In genomic region chr7:123647106-123647730, GRCh38 we compare ENCODE assay signal across 26 cellular contexts. TPM values are rescaled to one million over a fixed set of nuclear protein-coding genes. Genes with fewer than 3 reads are reported as not detected.
DNase-seq lines count a peak whose midpoint lies in the region; ATAC-seq and TF ChIP-seq lines count a peak whose summit lies in the region.
"Had no signal": no experiment of that assay in that cellular context is flagged by ENCODE, and none has a peak within 500 bp of the region (broad histone marks: within the 10 kb centered on the region; RNA-seq: fewer than 3 reads in every experiment).

No MANE protein-coding gene starts in this region.

- H3K27ac ChIP-seq in GM23338 (ENCODE audit: low read depth) (no peak overlapping the region), psoas muscle (peak overlapping the region; percentile 89), brain microvascular endothelial cell (no peak overlapping the region)
- H3K27ac ChIP-seq: cardiac muscle cell, KMS-11, right lobe of liver, RWPE1 had no signal

- H3K4me2 ChIP-seq in GM23338: no peak overlapping the region
- H3K4me2 ChIP-seq: KMS-11 had no signal

- no peaks in the 10 kb centered on the region for H3K36me3 Mint-ChIP-seq in GM23338 (ENCODE audit: low read depth)
- H3K36me3 Mint-ChIP-seq: activated naive CD4-positive, alpha-beta T cell treated with anti-CD3 and anti-CD28 coated beads, Interleukin-2, amount 10 ng/mL, durations not matched to agents 7 days and 5 days; CD4-positive, CD25-positive, alpha-beta regulatory T cell had no signal

- peak overlapping the region; percentile 26 for H2AFZ ChIP-seq in GM23338

- no peaks in the 10 kb centered on the region for H3K9me2 ChIP-seq in GM23338 (ENCODE audit: insufficient read depth)

- H3K79me2 ChIP-seq in GM23338 (replicated peaks; ENCODE audit: insufficient read depth): no peaks in the 10 kb centered on the region

- no peaks in the 10 kb centered on the region for H3K9me3 ChIP-seq in psoas muscle
- H3K9me3 ChIP-seq: right lobe of liver had no signal

- H3K36me3 ChIP-seq in GM23338 (ENCODE audit: insufficient read depth): no peaks in the 10 kb centered on the region
- no peaks in the 10 kb centered on the region for H3K36me3 ChIP-seq in psoas muscle (ENCODE audit: insufficient read depth in 1 of 2, low read depth in 1 of 2)
- H3K36me3 ChIP-seq in brain microvascular endothelial cell (replicated peaks): no peaks in the 10 kb centered on the region
- H3K36me3 ChIP-seq: cardiac muscle cell, right lobe of liver had no signal

- ATAC-seq in GM23338 (no peak), psoas muscle (no peak)
- ATAC-seq: naive thymus-derived CD4-positive, alpha-beta T cell; right lobe of liver; stimulated activated naive CD8-positive, alpha-beta T cell treated with anti-CD3 and anti-CD28 coated beads, Interleukin-15, Interleukin-2, amounts not matched to agents 100 U/mL and 50 U/mL, for 24 hours had no signal

- no peaks in the 10 kb centered on the region; the same call in 2 of the 3 replicates for H3K9me3 Mint-ChIP-seq in GM23338
- H3K9me3 Mint-ChIP-seq: activated B cell treated with CpG ODN at 0.5 μM for 24 hours; activated naive CD4-positive, alpha-beta T cell treated with anti-CD3 and anti-CD28 coated beads, Interleukin-2, amount 10 ng/mL, durations not matched to agents 7 days and 5 days; activated T-helper 1 cell treated with anti-CD3 and anti-CD28 coated beads, Interleukin-12 subunit alpha, Interleukin-12 subunit beta, Interleukin-2, Interleukin-4 antibody, amounts not matched to agents 30 ng/mL and 10 ng/mL and 1 ng/mL, durations not matched to agents 14 hours and 24 hours and 36 hours; dendritic cell treated with granulocyte-macrophage colony-stimulating factor and Interleukin-4, amounts not matched to agents 40 ng/mL and 50 ng/mL, for 4 days had no signal

- DNase-seq in GM23338 (ENCODE audit: low spot score): no peak
- DNase-seq in M059J (ENCODE audit: low read depth): peak; percentile 44
- DNase-seq in fibroblast of mammary gland (ENCODE audit: low read depth): peak; percentile 28
- no peak for DNase-seq in psoas muscle
- no peak for DNase-seq in NK-92 treated with Interleukin-12 subunit alpha and Interleukin-12 subunit beta, amount 100 ng/mL, for 24 hours (lab: John Stamatoyannopoulos, UW)
- DNase-seq in brain microvascular endothelial cell: no peak
- DNase-seq in COLO829 (ENCODE audit: low spot score): no peak
- DNase-seq: activated B cell treated with CpG ODN at 0.5 μM for 24 hours; activated naive CD4-positive, alpha-beta T cell treated with anti-CD3 and anti-CD28 coated beads, Interleukin-2, amount 10 ng/mL, durations not matched to agents 7 days and 5 days; amygdala; CD4-positive, CD25-positive, alpha-beta regulatory T cell; GDM1; naive thymus-derived CD4-positive, alpha-beta T cell; NCI-H1694; right lobe of liver; stimulated activated CD4-positive, alpha-beta T cell treated with anti-CD3 and anti-CD28 coated beads, Interleukin-15, amount 100 ng/mL, for 24 hours; stimulated activated naive CD8-positive, alpha-beta T cell treated with anti-CD3 and anti-CD28 coated beads, Interleukin-15, Interleukin-2, amounts not matched to agents 100 U/mL and 50 U/mL, for 24 hours; T-helper 9 cell had no signal

- no peak overlapping the region for H3K4me3 Mint-ChIP-seq in GM23338
- H3K4me3 Mint-ChIP-seq: activated B cell treated with CpG ODN at 0.5 μM for 24 hours; activated naive CD4-positive, alpha-beta T cell treated with anti-CD3 and anti-CD28 coated beads, Interleukin-2, amount 10 ng/mL, durations not matched to agents 7 days and 5 days; activated T-helper 1 cell treated with anti-CD3 and anti-CD28 coated beads, Interleukin-12 subunit alpha, Interleukin-12 subunit beta, Interleukin-2, Interleukin-4 antibody, amounts not matched to agents 30 ng/mL and 10 ng/mL and 1 ng/mL, durations not matched to agents 14 hours and 24 hours and 36 hours; CD4-positive, CD25-positive, alpha-beta regulatory T cell; dendritic cell treated with granulocyte-macrophage colony-stimulating factor and Interleukin-4, amounts not matched to agents 40 ng/mL and 50 ng/mL, for 4 days; naive thymus-derived CD4-positive, alpha-beta T cell had no signal

- H3K4me1 Mint-ChIP-seq in GM23338: peaks cover 49% of the 10 kb centered on the region
- H3K4me1 Mint-ChIP-seq: activated B cell treated with CpG ODN at 0.5 μM for 24 hours; activated naive CD4-positive, alpha-beta T cell treated with anti-CD3 and anti-CD28 coated beads, Interleukin-2, amount 10 ng/mL, durations not matched to agents 7 days and 5 days; CD4-positive, CD25-positive, alpha-beta regulatory T cell; naive thymus-derived CD4-positive, alpha-beta T cell had no signal

- H3K27me3 ChIP-seq in GM23338 (ENCODE audit: insufficient read depth) (no peaks in the 10 kb centered on the region), psoas muscle (ENCODE audit: insufficient read depth in 3 of 3, low read length in 2 of 3) (no peaks in the 10 kb centered on the region), brain microvascular endothelial cell (replicated peaks) (no peaks in the 10 kb centered on the region)
- H3K27me3 ChIP-seq: cardiac muscle cell, right lobe of liver had no signal

- intact Hi-C loops in psoas muscle (cut with DNase I): no loop called here

- 76 to 82% (median 79%) methylated on average over 7 of the region's 7 CpGs for WGBS in psoas muscle, 3 donors

- in situ Hi-C loops in brain microvascular endothelial cell (cut with HindIII; ENCODE audit: low pct_ligation_motif_present, low sequenced_read_pairs): loop anchor here (25.0 kb wide), 1 partner anchor 215 kb away; no protein-coding TSS in a partner anchor

- H3K27me3 Mint-ChIP-seq in GM23338 (ENCODE audit: insufficient read depth, low read depth, poor library complexity): no peaks in the 10 kb centered on the region

- H3F3A ChIP-seq in GM23338 (replicated peaks; ENCODE audit: low read depth): no peaks in the 10 kb centered on the region

- H3K4me3 ChIP-seq in GM23338 (no peak overlapping the region), fibroblast of mammary gland (ENCODE audit: control insufficient read depth, low read depth, low read length) (no peak overlapping the region), psoas muscle (peak overlapping the region; percentile 53), brain microvascular endothelial cell (ENCODE audit: low read depth, low read length) (no peak overlapping the region)
- H3K4me3 ChIP-seq: cardiac muscle cell, right lobe of liver had no signal

- H4K20me1 ChIP-seq in GM23338 (replicated peaks; ENCODE audit: insufficient read depth): no peaks in the 10 kb centered on the region

- TF ChIP-seq CTCF in GM23338 (conservative IDR thresholded peaks at IDR 0.05; ENCODE audit: low read depth in 2 of 2): no peak
- TF ChIP-seq CTCF in fibroblast of mammary gland (conservative IDR thresholded peaks at IDR 0.05; ENCODE audit: control insufficient read depth, insufficient read depth, low read depth, low read length): no peak
- TF ChIP-seq CTCF in psoas muscle (IDR thresholded peaks at IDR 0.05): no peak
- TF ChIP-seq CTCF in brain microvascular endothelial cell (IDR thresholded peaks at IDR 0.05; ENCODE audit: low read depth, low read length, missing control alignments): no peak

- H3K4me1 ChIP-seq in GM23338 (ENCODE audit: insufficient read depth) (peaks cover 15% of the 10 kb centered on the region; the same call in 1 of the 2 replicates), psoas muscle (peaks cover 58% of the 10 kb centered on the region)

- peak overlapping the region; percentile 53; the same call in 1 of the 2 replicates for H3K27ac Mint-ChIP-seq in GM23338
- H3K27ac Mint-ChIP-seq: activated B cell treated with CpG ODN at 0.5 μM for 24 hours; activated naive CD4-positive, alpha-beta T cell treated with anti-CD3 and anti-CD28 coated beads, Interleukin-2, amount 10 ng/mL, durations not matched to agents 7 days and 5 days; activated T-helper 1 cell treated with anti-CD3 and anti-CD28 coated beads, Interleukin-12 subunit alpha, Interleukin-12 subunit beta, Interleukin-2, Interleukin-4 antibody, amounts not matched to agents 30 ng/mL and 10 ng/mL and 1 ng/mL, durations not matched to agents 14 hours and 24 hours and 36 hours; CD4-positive, CD25-positive, alpha-beta regulatory T cell; dendritic cell treated with granulocyte-macrophage colony-stimulating factor and Interleukin-4, amounts not matched to agents 40 ng/mL and 50 ng/mL, for 4 days had no signal

TF ChIP-seq in GM23338, 12 proteins besides CTCF, POLR2A, EP300 and RAD21 (continues in another document):
- TF ChIP-seq ETS1 (IDR thresholded peaks at IDR 0.05) (no peak), STAT1 (IDR thresholded peaks at IDR 0.05; ENCODE audit: unreplicated experiment) (no peak), ZNF331 (CRISPR knock-in tag; IDR thresholded peaks at IDR 0.05; ENCODE audit: low read depth) (no peak), ZNF114 (CRISPR knock-in tag; IDR thresholded peaks at IDR 0.05) (no peak), NANOG (IDR thresholded peaks at IDR 0.05; ENCODE audit: borderline replicate concordance) (no peak), POLR2AphosphoS5 (IDR thresholded peaks at IDR 0.05; ENCODE audit: low read depth) (no peak), CREB1 (CRISPR knock-in tag; IDR thresholded peaks at IDR 0.05; ENCODE audit: low read depth) (no peak)

RNA-seq across cellular contexts. Expression of gene LMOD2, which starts 8.4 kb away (rescaled TPM):
- total RNA-seq in GM23338 (2014; rRNA removed; shearing (Covaris generic)): not detected in 2 replicates
- polyA plus RNA-seq in GM23338 (2016; fragmentation: Nextera tagmentation; extraction: Ambion mirVana): not detected in 2 replicates
- total RNA-seq in M059J (2014; rRNA removed; shearing (Covaris generic)): not detected in 2 replicates
- 1,000 to 10,000 TPM in 1 of 4 donors, 100 to 1,000 TPM in 3; 383 to 1,114 (median 640) TPM for total RNA-seq in psoas muscle
- 100 to 1,000 TPM in 2 of 3 donors, 1 to 10 TPM in 1; 6.9 to 341 (median 259) TPM for polyA plus RNA-seq in psoas muscle
- total RNA-seq: activated B cell treated with CpG ODN at 0.5 μM for 24 hours; activated T-helper 1 cell treated with anti-CD3 and anti-CD28 coated beads, Interleukin-12 subunit alpha, Interleukin-12 subunit beta, Interleukin-2, Interleukin-4 antibody, amounts not matched to agents 30 ng/mL and 10 ng/mL and 1 ng/mL, durations not matched to agents 14 hours and 24 hours and 36 hours; CD4-positive, CD25-positive, alpha-beta regulatory T cell; fibroblast of lung; mesenteric fat pad; naive thymus-derived CD4-positive, alpha-beta T cell; omental fat pad had no signal
- polyA plus RNA-seq: fibroblast of lung had no signal

RNA-seq across cellular contexts. Expression of gene ASB15, which starts 45.6 kb away (rescaled TPM):
- total RNA-seq in GM23338 (2014; rRNA removed; shearing (Covaris generic)): not detected in 2 replicates
- polyA plus RNA-seq in GM23338 (2016; fragmentation: Nextera tagmentation; extraction: Ambion mirVana) (not detected in 2 replicates), psoas muscle (10 to 100 TPM in 1 of 3 donors, 1 to 10 TPM in 1, under 1 TPM in 1; 0.12 to 15.2 (median 1.3) TPM)
- not detected in 2 replicates for total RNA-seq in M059J (2014; rRNA removed; shearing (Covaris generic))
- total RNA-seq in psoas muscle: 10 to 100 TPM in 3 of 4 donors, 1 to 10 TPM in 1; 8.2 to 23.6 (median 11.5) TPM
- total RNA-seq: activated B cell treated with CpG ODN at 0.5 μM for 24 hours; activated T-helper 1 cell treated with anti-CD3 and anti-CD28 coated beads, Interleukin-12 subunit alpha, Interleukin-12 subunit beta, Interleukin-2, Interleukin-4 antibody, amounts not matched to agents 30 ng/mL and 10 ng/mL and 1 ng/mL, durations not matched to agents 14 hours and 24 hours and 36 hours; cardiac muscle cell; CD4-positive, CD25-positive, alpha-beta regulatory T cell; fibroblast of lung; mesenteric fat pad; naive thymus-derived CD4-positive, alpha-beta T cell; omental fat pad; right lobe of liver had no signal
- polyA plus RNA-seq: cardiac muscle cell, fibroblast of lung had no signal

Comparison
In these comparisons a context has a peak if more than half of its experiments do, and no peak if none do; other contexts are left out.
1. DNase-seq: peak in M059J (single experiment) and fibroblast of mammary gland (single experiment); none in GM23338 (single experiment), psoas muscle (0 of 2), NK-92 treated with Interleukin-12 subunit alpha and Interleukin-12 subunit beta, amount 100 ng/mL, for 24 hours (single experiment), brain microvascular endothelial cell (single experiment) and COLO829 (single experiment).
2. RNA of gene LMOD2, which starts 8.4 kb away (total RNA-seq): 383 to 1,114 TPM in psoas muscle; not detected in GM23338 and not detected in M059J; every median in the first group is over 100 times any median in the second.